Comparison of ENCODE assay signal across 8 cellular contexts in the genomic region with DNA sequence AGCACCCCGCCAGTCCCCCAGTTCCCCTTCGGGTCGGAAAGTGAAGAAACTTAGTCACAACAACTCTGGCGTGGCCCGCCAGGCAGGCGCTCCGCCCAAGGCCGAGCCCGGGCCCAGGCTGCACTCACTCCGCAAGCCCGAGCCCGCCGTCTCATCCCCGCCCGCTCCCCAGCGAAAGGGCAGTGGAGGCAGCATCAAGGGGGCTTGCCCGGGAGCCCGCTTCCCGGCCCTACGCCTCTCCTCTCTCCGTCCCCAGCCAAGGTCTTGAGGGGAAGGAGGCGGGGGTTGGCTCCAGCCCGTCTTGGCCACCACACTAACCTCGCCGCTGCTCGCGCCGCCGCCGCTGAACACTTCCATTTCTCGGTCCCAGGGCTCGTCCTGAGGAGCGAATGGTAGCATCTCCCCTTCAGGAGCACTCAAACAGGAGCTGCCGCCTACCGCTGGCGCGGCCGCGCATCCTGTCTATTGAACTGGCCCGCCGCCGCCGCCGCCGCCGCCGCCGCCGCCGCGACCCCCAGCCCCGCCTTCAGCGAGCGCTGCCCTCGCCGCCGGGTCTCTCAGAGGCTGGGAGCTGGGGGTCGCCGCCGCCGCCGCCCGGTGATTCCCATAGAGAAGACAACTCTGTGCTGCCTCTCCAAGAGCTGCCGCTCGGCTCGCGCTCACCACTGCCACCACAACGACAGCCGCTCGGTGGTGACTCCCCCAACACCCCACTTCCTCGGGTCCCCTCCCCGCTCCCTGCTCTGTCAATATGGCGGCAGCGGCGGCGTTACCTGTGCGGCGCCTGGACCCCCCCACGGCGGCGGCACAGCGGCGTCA. TPM values are rescaled to one million over a fixed set of nuclear protein-coding genes. Genes with fewer than 3 reads are reported as not detected.
A peak's percentile ranks its signal among the peaks of the same experiment; 100 is the strongest.
DNase-seq lines count a peak whose midpoint lies in the region; ATAC-seq and TF ChIP-seq lines count a peak whose summit lies in the region.

A gene (minus strand): TSS at position 699 of the 819 bp plus-strand sequence. CDS start 300 bp downstream, at position 399.

- H3K9me3 ChIP-seq in T-helper 17 cell (ENCODE audit: control insufficient read depth, low read length, poor library complexity, severe bottlenecking) (no peaks in the 10 kb centered on the region), esophagus muscularis mucosa (no peaks in the 10 kb centered on the region)
- H3K9me3 ChIP-seq in naive thymus-derived CD4-positive, alpha-beta T cell (ENCODE audit: control insufficient read depth in 2 of 3, low read length in 3 of 3): no peaks in the 10 kb centered on the region

- POLR2A ChIA-PET in naive thymus-derived CD4-positive, alpha-beta T cell (lab: Charles Lee): no interaction called here

- 42% methylated on average over 48 of the region's 83 CpGs for WGBS in esophagus muscularis mucosa

- DNase-seq in activated CD8-positive, alpha-beta memory T cell treated with anti-CD3 and anti-CD28 coated beads for 24 hours: peak; percentile 54
- no peak for DNase-seq in activated CD8-positive, alpha-beta memory T cell treated with anti-CD3 and anti-CD28 coated beads, Interleukin-2, amount 50 U/mL, for 48 hours
- DNase-seq in T-helper 17 cell (no peak), esophagus muscularis mucosa (ENCODE audit: extremely low spot score) (no peak), LoVo (ENCODE audit: low spot score) (no peak)
- peak in 2 of 9 donors; percentile 2 to 8 for DNase-seq in naive thymus-derived CD4-positive, alpha-beta T cell
- no peak for DNase-seq in activated CD4-positive, CD25-positive, alpha-beta regulatory T cell treated with anti-CD3 and anti-CD28 coated beads, Interleukin-2, amount 50 U/mL, for 72 hours

- intact Hi-C loops in esophagus muscularis mucosa (cut with DNase I): no loop called here
- intact Hi-C loops in naive thymus-derived CD4-positive, alpha-beta T cell (cut with micrococcal nuclease): no loop called here

- ATAC-seq in HG03159 (IDR thresholded peaks at IDR 0.05; ENCODE audit: unreplicated experiment) (peak; percentile 43), T-helper 17 cell (peak; percentile 64)
- ATAC-seq in naive thymus-derived CD4-positive, alpha-beta T cell: peak; percentile 31

- H3K4me3 ChIP-seq in esophagus muscularis mucosa: peak within 1 kb of the TSS; percentile 63 to 70 (median 64)
- no peak within 1 kb of the TSS for H3K4me3 ChIP-seq in naive thymus-derived CD4-positive, alpha-beta T cell (ENCODE audit: low read length)

- H3K4me1 ChIP-seq in esophagus muscularis mucosa: peaks cover 0 to 6% (median 0%) of the 10 kb centered on the region in 4 donors
- no peaks in the 10 kb centered on the region for H3K4me1 ChIP-seq in naive thymus-derived CD4-positive, alpha-beta T cell (ENCODE audit: control insufficient read depth in 2 of 2, insufficient read depth in 2 of 2, low read length in 2 of 2)

- H3K36me3 ChIP-seq in esophagus muscularis mucosa: no peaks in the 10 kb centered on the region
- H3K36me3 ChIP-seq in naive thymus-derived CD4-positive, alpha-beta T cell (ENCODE audit: control insufficient read depth in 2 of 3, insufficient read depth in 3 of 3, low read length in 3 of 3): no peaks in the 10 kb centered on the region

- H3K9me3 Mint-ChIP-seq in naive thymus-derived CD4-positive, alpha-beta T cell: peaks cover 0 to 14% (median 4%) of the 10 kb centered on the region in 11 donors

- peaks cover 4% of the 10 kb centered on the region for H3K27me3 Mint-ChIP-seq in T-helper 17 cell
- H3K27me3 Mint-ChIP-seq in naive thymus-derived CD4-positive, alpha-beta T cell: peaks cover 12 to 29% (median 25%) of the 10 kb centered on the region in 5 donors

- CTCF ChIA-PET in naive thymus-derived CD4-positive, alpha-beta T cell (lab: Charles Lee): no interaction called here

- TF ChIP-seq CTCF in esophagus muscularis mucosa (IDR thresholded peaks at IDR 0.05): no peak

- H3K27me3 ChIP-seq in esophagus muscularis mucosa: no peaks in the 10 kb centered on the region
- H3K27me3 ChIP-seq in naive thymus-derived CD4-positive, alpha-beta T cell (ENCODE audit: control insufficient read depth in 2 of 2, insufficient read depth in 2 of 2, low read length in 2 of 2): no peaks in the 10 kb centered on the region

- TF ChIP-seq POLR2A in esophagus muscularis mucosa (IDR thresholded peaks at IDR 0.05; ENCODE audit: low read depth): no peak

- no peaks in the 10 kb centered on the region for H3K36me3 Mint-ChIP-seq in T-helper 17 cell (ENCODE audit: low read depth)
- peaks cover 0 to 4% (median 0%) of the 10 kb centered on the region in 5 donors for H3K36me3 Mint-ChIP-seq in naive thymus-derived CD4-positive, alpha-beta T cell

- H3K27ac ChIP-seq in esophagus muscularis mucosa (replicated peaks in 1 of 4): peak within 1 kb of the TSS; percentile 53 to 70 (median 59)
- no peak within 1 kb of the TSS for H3K27ac ChIP-seq in naive thymus-derived CD4-positive, alpha-beta T cell (ENCODE audit: low read depth, low read length)

- H3K4me1 Mint-ChIP-seq in T-helper 17 cell: no peaks in the 10 kb centered on the region
- peaks cover 0 to 11% (median 5%) of the 10 kb centered on the region in 7 donors for H3K4me1 Mint-ChIP-seq in naive thymus-derived CD4-positive, alpha-beta T cell

- TF ChIP-seq EP300 in esophagus muscularis mucosa (IDR thresholded peaks at IDR 0.05): no peak

- no peak within 1 kb of the TSS for H3K27ac Mint-ChIP-seq in T-helper 17 cell
- peak within 1 kb of the TSS in 1 of 9 donors; percentile 32 for H3K27ac Mint-ChIP-seq in naive thymus-derived CD4-positive, alpha-beta T cell

- H3K4me3 Mint-ChIP-seq in T-helper 17 cell: peak within 1 kb of the TSS; percentile 47
- H3K4me3 Mint-ChIP-seq in naive thymus-derived CD4-positive, alpha-beta T cell: peak within 1 kb of the TSS in 8 of 10 donors; percentile 26 to 67 (median 53)

RNA-seq across cellular contexts. Expression of the gene that starts here (rescaled TPM):
- total RNA-seq in T-helper 17 cell: under 1 TPM; 0.05 to 0.30 TPM
- total RNA-seq in esophagus muscularis mucosa: 1 to 10 TPM; 3.1 to 5.4 (median 3.9) TPM
- total RNA-seq in naive thymus-derived CD4-positive, alpha-beta T cell: under 1 TPM in 1 of 5 experiments, not detected in 4; 0.07 TPM
- not detected for polyA plus RNA-seq in naive thymus-derived CD4-positive, alpha-beta T cell

Comparison
In these comparisons a context has a peak if more than half of its experiments do, and no peak if none do; other contexts are left out.
1. Peak in ATAC-seq in T-helper 17 cell; RNA of the gene not detected or under 1 TPM.
2. Peak in ATAC-seq in naive thymus-derived CD4-positive, alpha-beta T cell; RNA of the gene not detected or under 1 TPM.